9 cellular contexts compared by ENCODE assay signal in genomic region chr19:17216058-17216670, GRCh38. TPM values are rescaled to one million over a fixed set of nuclear protein-coding genes. Genes with fewer than 3 reads are reported as not detected.
A peak's percentile ranks its signal among the peaks of the same experiment; 100 is the strongest.
DNase-seq lines count a peak whose midpoint lies in the region; ATAC-seq, FAIRE-seq and TF ChIP-seq lines count a peak whose summit lies in the region.
"Had no signal": no experiment of that assay in that cellular context is flagged by ENCODE, and none has a peak within 500 bp of the region (broad histone marks: within the 10 kb centered on the region; RNA-seq: fewer than 3 reads in every experiment).

No MANE protein-coding gene starts in this region.

- TF ChIP-seq EP300 in neural cell (conservative IDR thresholded peaks at IDR 0.05; ENCODE audit: poor library complexity, severe bottlenecking): no peak

- H3K4me2 ChIP-seq in BLaER1 treated with 17β-estradiol and CSF1 and Interleukin-3, amounts not matched to agents 10 nM and 100 nM: peak overlapping the region; percentile 77 to 99 (median 94)
- H3K4me2 ChIP-seq in Loucy (ENCODE audit: low read depth, low read length, poor library complexity, severe bottlenecking) (peak overlapping the region; percentile 97), neural cell (ENCODE audit: low read length) (peak overlapping the region; percentile 32)

- no peaks in the 10 kb centered on the region for H3K9me3 ChIP-seq in BLaER1 treated with 17β-estradiol and CSF1 and Interleukin-3, amounts not matched to agents 10 nM and 100 nM (replicated peaks in 1 of 11)
- H3K9me3 ChIP-seq in Loucy (ENCODE audit: insufficient read depth, low read depth, low read length) (no peaks in the 10 kb centered on the region), neural cell (ENCODE audit: low read length) (no peaks in the 10 kb centered on the region)

- no peak for TF ChIP-seq RAD21 in neural cell (conservative IDR thresholded peaks at IDR 0.05)

- no peak for FAIRE-seq in frontal cortex (lab: Jason Lieb, UNC)

- H3K4me3 ChIP-seq in BLaER1 treated with 17β-estradiol and CSF1 and Interleukin-3, amounts not matched to agents 10 nM and 100 nM: peak overlapping the region; percentile 51 to 77 (median 72); a peak in 18 of 20 replicates
- H3K4me3 ChIP-seq in Loucy (ENCODE audit: low read length, poor library complexity, severe bottlenecking): peak overlapping the region; percentile 81
- H3K4me3 ChIP-seq in choroid plexus epithelial cell (ENCODE audit: low read depth, low read length): peak overlapping the region; percentile 85
- H3K4me3 ChIP-seq in neural cell (ENCODE audit: low read length): peak overlapping the region; percentile 74

- peaks cover 49 to 67% (median 57%) of the 10 kb centered on the region in 11 experiments for H3K36me3 ChIP-seq in BLaER1 treated with 17β-estradiol and CSF1 and Interleukin-3, amounts not matched to agents 10 nM and 100 nM
- H3K36me3 ChIP-seq in Loucy (ENCODE audit: insufficient read depth, low read length): peaks cover 16% of the 10 kb centered on the region; the same call in 1 of the 2 replicates
- H3K36me3 ChIP-seq in neural cell (ENCODE audit: insufficient read depth, low read length): no peaks in the 10 kb centered on the region

- DNase-seq in choroid plexus epithelial cell (ENCODE audit: low read depth): no peak
- DNase-seq in frontal cortex (ENCODE audit: low spot score in 2 of 2): no peak
- DNase-seq in DMS79 treated with DMSO at 0.1 percent for 48 hours (lab: John Stamatoyannopoulos, UW): no peak

- H3K9me2 ChIP-seq in Loucy (replicated peaks; ENCODE audit: low read depth, low read length): no peaks in the 10 kb centered on the region
- no peaks in the 10 kb centered on the region for H3K9me2 ChIP-seq in neural cell (ENCODE audit: insufficient read depth, low read length)

- no peaks in the 10 kb centered on the region for H3F3A ChIP-seq in Loucy (ENCODE audit: low read depth)
- H3F3A ChIP-seq in neural cell (ENCODE audit: insufficient read depth, low read length, poor library complexity, severe bottlenecking): no peaks in the 10 kb centered on the region

- TF ChIP-seq CTCF in Loucy (conservative IDR thresholded peaks at IDR 0.05; ENCODE audit: low read length): no peak
- no peak for TF ChIP-seq CTCF in choroid plexus epithelial cell (conservative IDR thresholded peaks at IDR 0.05; ENCODE audit: low read depth, low read length)
- TF ChIP-seq CTCF in neural cell (IDR thresholded peaks at IDR 0.05; ENCODE audit: poor library complexity, severe bottlenecking): no peak

- ATAC-seq in HG03442 (IDR thresholded peaks at IDR 0.05; ENCODE audit: unreplicated experiment): no peak
- ATAC-seq in HG03175 (IDR thresholded peaks at IDR 0.05; ENCODE audit: unreplicated experiment): no peak

- peak overlapping the region in 5 of 11 experiments; percentile 18 to 94 (median 92); a peak in 6 of 22 replicates for H3K9ac ChIP-seq in BLaER1 treated with 17β-estradiol and CSF1 and Interleukin-3, amounts not matched to agents 10 nM and 100 nM
- peak overlapping the region; percentile 88 for H3K9ac ChIP-seq in Loucy (ENCODE audit: low read depth, low read length, poor library complexity, severe bottlenecking)
- H3K9ac ChIP-seq in neural cell (ENCODE audit: low read length): peak overlapping the region; percentile 83

- no peaks in the 10 kb centered on the region for H4K20me1 ChIP-seq in BLaER1 treated with 17β-estradiol and CSF1 and Interleukin-3, amounts not matched to agents 10 nM and 100 nM
- H4K20me1 ChIP-seq in Loucy (ENCODE audit: insufficient read depth, low read length, poor library complexity, severe bottlenecking): no peaks in the 10 kb centered on the region
- H4K20me1 ChIP-seq in neural cell (ENCODE audit: insufficient read depth): no peaks in the 10 kb centered on the region

- no peaks in the 10 kb centered on the region for H3K27me3 ChIP-seq in BLaER1 treated with 17β-estradiol and CSF1 and Interleukin-3, amounts not matched to agents 10 nM and 100 nM
- H3K27me3 ChIP-seq in Loucy (ENCODE audit: insufficient read depth, low read length, poor library complexity, severe bottlenecking) (no peaks in the 10 kb centered on the region), neural cell (ENCODE audit: insufficient read depth, low read depth, low read length) (no peaks in the 10 kb centered on the region)

- H3K27ac ChIP-seq in BLaER1 treated with 17β-estradiol and CSF1 and Interleukin-3, amounts not matched to agents 10 nM and 100 nM: peak overlapping the region in 9 of 11 experiments; percentile 94 to 98 (median 96); a peak in 14 of 22 replicates
- no peak overlapping the region for H3K27ac ChIP-seq in neural cell (ENCODE audit: low read length)

- peaks cover 9% of the 10 kb centered on the region; the same call in 1 of the 2 replicates for H3K79me2 ChIP-seq in Loucy (ENCODE audit: insufficient read depth, low read length)
- no peaks in the 10 kb centered on the region for H3K79me2 ChIP-seq in neural cell (replicated peaks; ENCODE audit: insufficient read depth, low read length)

- H2AFZ ChIP-seq in Loucy (ENCODE audit: low read length) (peak overlapping the region; percentile 42; the same call in 1 of the 2 replicates), neural cell (ENCODE audit: low read depth, low read length) (no peak overlapping the region)

- H3K4me1 ChIP-seq in BLaER1 treated with 17β-estradiol and CSF1 and Interleukin-3, amounts not matched to agents 10 nM and 100 nM: peaks cover 24 to 50% (median 42%) of the 10 kb centered on the region in 10 experiments
- H3K4me1 ChIP-seq in Loucy (ENCODE audit: insufficient read depth, low read length, poor library complexity, severe bottlenecking): peaks cover 16% of the 10 kb centered on the region

TF ChIP-seq in neural cell, 6 proteins besides CTCF, POLR2A, EP300 and RAD21:
- TF ChIP-seq SMC3 (conservative IDR thresholded peaks at IDR 0.05; ENCODE audit: poor library complexity) (no peak), POLR2AphosphoS5 (IDR thresholded peaks at IDR 0.05) (no peak), MXI1 (conservative IDR thresholded peaks at IDR 0.05; ENCODE audit: poor library complexity, severe bottlenecking) (no peak), EZH2 (IDR thresholded peaks at IDR 0.05; ENCODE audit: borderline replicate concordance, insufficient read depth, low read length, poor library complexity, severe bottlenecking) (no peak), TAF1 (IDR thresholded peaks at IDR 0.05; ENCODE audit: low read depth) (no peak)
- TF ChIP-seq, protein P1, sequence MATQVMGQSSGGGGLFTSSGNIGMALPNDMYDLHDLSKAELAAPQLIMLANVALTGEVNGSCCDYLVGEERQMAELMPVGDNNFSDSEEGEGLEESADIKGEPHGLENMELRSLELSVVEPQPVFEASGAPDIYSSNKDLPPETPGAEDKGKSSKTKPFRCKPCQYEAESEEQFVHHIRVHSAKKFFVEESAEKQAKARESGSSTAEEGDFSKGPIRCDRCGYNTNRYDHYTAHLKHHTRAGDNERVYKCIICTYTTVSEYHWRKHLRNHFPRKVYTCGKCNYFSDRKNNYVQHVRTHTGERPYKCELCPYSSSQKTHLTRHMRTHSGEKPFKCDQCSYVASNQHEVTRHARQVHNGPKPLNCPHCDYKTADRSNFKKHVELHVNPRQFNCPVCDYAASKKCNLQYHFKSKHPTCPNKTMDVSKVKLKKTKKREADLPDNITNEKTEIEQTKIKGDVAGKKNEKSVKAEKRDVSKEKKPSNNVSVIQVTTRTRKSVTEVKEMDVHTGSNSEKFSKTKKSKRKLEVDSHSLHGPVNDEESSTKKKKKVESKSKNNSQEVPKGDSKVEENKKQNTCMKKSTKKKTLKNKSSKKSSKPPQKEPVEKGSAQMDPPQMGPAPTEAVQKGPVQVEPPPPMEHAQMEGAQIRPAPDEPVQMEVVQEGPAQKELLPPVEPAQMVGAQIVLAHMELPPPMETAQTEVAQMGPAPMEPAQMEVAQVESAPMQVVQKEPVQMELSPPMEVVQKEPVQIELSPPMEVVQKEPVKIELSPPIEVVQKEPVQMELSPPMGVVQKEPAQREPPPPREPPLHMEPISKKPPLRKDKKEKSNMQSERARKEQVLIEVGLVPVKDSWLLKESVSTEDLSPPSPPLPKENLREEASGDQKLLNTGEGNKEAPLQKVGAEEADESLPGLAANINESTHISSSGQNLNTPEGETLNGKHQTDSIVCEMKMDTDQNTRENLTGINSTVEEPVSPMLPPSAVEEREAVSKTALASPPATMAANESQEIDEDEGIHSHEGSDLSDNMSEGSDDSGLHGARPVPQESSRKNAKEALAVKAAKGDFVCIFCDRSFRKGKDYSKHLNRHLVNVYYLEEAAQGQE (IDR thresholded peaks at IDR 0.05; ENCODE audit: borderline replicate concordance): no peak

RNA-seq across cellular contexts. Expression of gene USE1, which starts 1.0 kb away (rescaled TPM):
- polyA plus RNA-seq in neural cell: 20.4 and 34.7 TPM in 2 replicates
- polyA minus RNA-seq in neural cell: 10.0 and 11.7 TPM in 2 replicates
- 15.1 TPM for total RNA-seq in frontal cortex

RNA-seq across cellular contexts. Expression of gene OCEL1, which starts 9.9 kb away (rescaled TPM):
- polyA plus RNA-seq in neural cell: 1.9 and 6.5 TPM in 2 replicates
- polyA minus RNA-seq in neural cell: 2.4 and 2.9 TPM in 2 replicates
- total RNA-seq in frontal cortex: 0.82 TPM

RNA-seq across cellular contexts. Expression of gene NR2F6, which starts 29.6 kb away (rescaled TPM):
- polyA plus RNA-seq in neural cell: 26.9 and 30.0 TPM in 2 replicates
- polyA minus RNA-seq in neural cell: 24.0 and 29.7 TPM in 2 replicates
- total RNA-seq in frontal cortex: 9.8 TPM

RNA-seq across cellular contexts. Expression of gene USHBP1, which starts 48.4 kb away (rescaled TPM):
- 0.59 TPM in 1 of 2 replicates, not detected in the other for polyA plus RNA-seq in neural cell
- polyA minus RNA-seq in neural cell: not detected in 2 replicates
- 0.82 TPM for total RNA-seq in frontal cortex
- total RNA-seq: RPMI7951 had no signal

RNA-seq across cellular contexts. Expression of gene BABAM1, which starts 51.1 kb away (rescaled TPM):
- 123 and 132 TPM in 2 replicates for polyA plus RNA-seq in neural cell
- 57.6 and 70.8 TPM in 2 replicates for polyA minus RNA-seq in neural cell
- total RNA-seq in frontal cortex: 66.9 TPM

Comparison
In these comparisons a context has a peak if more than half of its experiments do, and no peak if none do; other contexts are left out.
1. H3K4me2 ChIP-seq: peak in every context shown above with its lines; median percentile 97 in Loucy; 94 in BLaER1 treated with 17β-estradiol and CSF1 and Interleukin-3, amounts not matched to agents 10 nM and 100 nM; 32 in neural cell.